Comparison of ENCODE assay signal across 12 cellular contexts in the genomic region with DNA sequence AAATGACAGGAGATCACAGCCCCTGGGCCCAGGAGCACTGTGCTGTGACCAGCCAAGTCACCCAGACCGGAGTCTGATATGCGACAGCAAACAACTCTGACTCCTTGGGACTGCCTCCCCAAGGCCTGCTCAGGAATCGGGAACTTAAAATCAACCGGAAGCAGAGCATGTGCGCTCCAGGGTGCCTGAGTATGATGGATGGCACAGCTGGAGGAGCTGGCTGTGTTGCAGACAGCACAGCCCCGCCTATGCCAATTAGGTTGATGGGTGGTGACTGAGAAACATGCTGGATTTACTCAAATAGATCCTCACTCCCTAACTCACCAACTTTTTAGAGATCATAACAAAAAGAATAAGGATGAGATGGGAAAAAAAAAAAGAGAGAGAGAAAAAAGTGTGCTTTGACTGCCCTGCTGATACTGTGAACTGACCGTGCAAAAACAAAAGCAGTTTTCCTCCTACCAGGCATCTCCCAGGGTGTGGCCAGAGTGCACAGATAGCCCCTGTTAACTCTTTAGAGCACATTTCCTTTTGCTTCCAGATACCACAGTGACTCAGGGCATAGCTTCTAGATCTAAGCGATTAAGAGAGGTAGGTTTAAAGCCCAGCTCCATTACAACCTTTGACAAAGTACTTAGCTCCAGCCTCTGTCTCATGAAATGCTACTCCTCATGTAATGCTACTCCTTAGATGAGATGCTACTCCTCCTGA. TPM values are rescaled to one million over a fixed set of nuclear protein-coding genes. Genes with fewer than 3 reads are reported as not detected.
DNase-seq lines count a peak whose midpoint lies in the region; ATAC-seq and TF ChIP-seq lines count a peak whose summit lies in the region.
"Had no signal": no experiment of that assay in that cellular context is flagged by ENCODE, and none has a peak within 500 bp of the region (broad histone marks: within the 10 kb centered on the region; RNA-seq: fewer than 3 reads in every experiment).

No MANE protein-coding gene starts in this region.

- H3K4me3 ChIP-seq in mammary epithelial cell (replicated peaks in 1 of 3; ENCODE audit: insufficient read depth in 1 of 3, low read depth in 2 of 3, low read length in 3 of 3) = no peak overlapping the region
- no peak overlapping the region for H3K4me3 ChIP-seq in lower lobe of right lung

- peaks cover 3% of the 10 kb centered on the region for H3K36me3 ChIP-seq in mammary epithelial cell (ENCODE audit: insufficient read depth, low read length)
- H3K36me3 ChIP-seq in lower lobe of right lung = no peaks in the 10 kb centered on the region

- dilution Hi-C loops in mammary epithelial cell (cut with HindIII; ENCODE audit: low sequenced_read_pairs) = no loop called here

- H3K9me3 ChIP-seq in mammary epithelial cell (replicated peaks; ENCODE audit: insufficient read depth, low read length) (no peaks in the 10 kb centered on the region), lower lobe of right lung (no peaks in the 10 kb centered on the region)
- no peaks in the 10 kb centered on the region for H3K9me3 ChIP-seq in CD4-positive, alpha-beta T cell (ENCODE audit: control insufficient read depth, low read length)

- H3K36me3 Mint-ChIP-seq in CD4-positive, alpha-beta T cell (ENCODE audit: low read depth) = no peaks in the 10 kb centered on the region

- H3K27me3 ChIP-seq in mammary epithelial cell (ENCODE audit: insufficient read depth, low read length) = no peaks in the 10 kb centered on the region
- no peaks in the 10 kb centered on the region for H3K27me3 ChIP-seq in lower lobe of right lung (ENCODE audit: low read depth)
- H3K27me3 ChIP-seq in CD4-positive, alpha-beta T cell (ENCODE audit: control insufficient read depth, insufficient read depth, low read length) = peaks cover 22% of the 10 kb centered on the region

- intact Hi-C loops in mammary epithelial cell (cut with micrococcal nuclease) (no loop called here), lower lobe of right lung (cut with DNase I) (no loop called here)
- intact Hi-C loops in CD4-positive, alpha-beta T cell (cut with DNase I, micrococcal nuclease) = no loop called here

- 87% methylated on average over 8 of the region's 8 CpGs for WGBS in mammary epithelial cell (ENCODE audit: low coverage, missing lambda C conversion rate)

- CTCF ChIA-PET in mammary epithelial cell (lab: Charles Lee; ENCODE audit: low non-redundant PET) = no interaction called here
- CTCF ChIA-PET in CD4-positive, alpha-beta T cell (lab: Charles Lee) = no interaction called here

- TF ChIP-seq CTCF in mammary epithelial cell (conservative IDR thresholded peaks at IDR 0.05 in 1 of 2, IDR thresholded peaks at IDR 0.05 in 1 of 2; ENCODE audit: extremely low read depth in 1 of 2, insufficient read depth in 1 of 2, low read depth in 1 of 2, low read length in 2 of 2) (no peak), lower lobe of right lung (IDR thresholded peaks at IDR 0.05) (no peak)
- no peak for TF ChIP-seq CTCF in CD4-positive, alpha-beta T cell (IDR thresholded peaks at IDR 0.05)

- peaks cover 33% of the 10 kb centered on the region for H3K27me3 Mint-ChIP-seq in CD4-positive, alpha-beta T cell

- H3K9ac ChIP-seq in mammary epithelial cell (ENCODE audit: insufficient read depth, low read length) = no peak overlapping the region

- H3K79me2 ChIP-seq in mammary epithelial cell (ENCODE audit: insufficient read depth, low read length) = peaks cover 24% of the 10 kb centered on the region

- DNase-seq in CD1c-positive myeloid dendritic cell (ENCODE audit: extremely low spot score) (peak; percentile 47), NCI-H1417 treated with DMSO at 0.1 percent for 48 hours (lab: John Stamatoyannopoulos, UW) (peak; percentile 13), mammary epithelial cell (peak; percentile 11), lower lobe of right lung (peak; percentile 48), NCI-H82 (lab: John Stamatoyannopoulos, UW) (no peak), HuH-7 (ENCODE audit: low spot score) (no peak)
- no peak for DNase-seq in CD4-positive, alpha-beta T cell
- DNase-seq: NCI-H1436 treated with DMSO at 0.1 percent for 48 hours, T-helper 17 cell had no signal

- H3K4me1 ChIP-seq in mammary epithelial cell (ENCODE audit: insufficient read depth, low read length) (peaks cover 13% of the 10 kb centered on the region), lower lobe of right lung (peaks cover 18% of the 10 kb centered on the region)

- no peak overlapping the region for H2AFZ ChIP-seq in mammary epithelial cell (ENCODE audit: low read depth, low read length)

- in situ Hi-C loops in mammary epithelial cell (cut with MboI; ENCODE audit: low sequenced_read_pairs in 2 of 2) = no loop called here

- no peak overlapping the region for H3K27ac Mint-ChIP-seq in CD4-positive, alpha-beta T cell
- H3K27ac Mint-ChIP-seq: activated T-helper 17 cell treated with anti-CD3 and anti-CD28 coated beads, Interleukin-2, amount 50 U/mL, for 72 hours; B cell; T-helper 17 cell had no signal

- H3K27ac ChIP-seq in mammary epithelial cell (ENCODE audit: insufficient read depth, low read depth, low read length) (no peak overlapping the region), lower lobe of right lung (no peak overlapping the region)
- H3K27ac ChIP-seq in CD4-positive, alpha-beta T cell (ENCODE audit: low read depth, low read length) = no peak overlapping the region

- H4K20me1 ChIP-seq in mammary epithelial cell (ENCODE audit: insufficient read depth, low read length) = no peaks in the 10 kb centered on the region

- peak overlapping the region; percentile 5 for H3K4me2 ChIP-seq in mammary epithelial cell (ENCODE audit: insufficient read depth, low read depth, low read length)

- H3K4me3 Mint-ChIP-seq in CD4-positive, alpha-beta T cell = no peak overlapping the region
- H3K4me3 Mint-ChIP-seq: activated T-helper 17 cell treated with anti-CD3 and anti-CD28 coated beads, Interleukin-2, amount 50 U/mL, for 72 hours; B cell; T-helper 17 cell had no signal

- no peaks in the 10 kb centered on the region for H3K4me1 Mint-ChIP-seq in CD4-positive, alpha-beta T cell (ENCODE audit: low read depth)
- H3K4me1 Mint-ChIP-seq: activated T-helper 17 cell treated with anti-CD3 and anti-CD28 coated beads, Interleukin-2, amount 50 U/mL, for 72 hours; B cell had no signal

- POLR2A ChIA-PET in CD4-positive, alpha-beta T cell (lab: Charles Lee) = no interaction called here

- H3K9me3 Mint-ChIP-seq in CD4-positive, alpha-beta T cell = no peaks in the 10 kb centered on the region
- H3K9me3 Mint-ChIP-seq: activated T-helper 17 cell treated with anti-CD3 and anti-CD28 coated beads, Interleukin-2, amount 50 U/mL, for 72 hours had no signal

- ATAC-seq in lower lobe of right lung (peak in 1 of 2 donors; percentile 37), HG03442 (IDR thresholded peaks at IDR 0.05; ENCODE audit: unreplicated experiment) (no peak)
- ATAC-seq in CD4-positive, alpha-beta T cell (ENCODE audit: poor library complexity) = no peak
- ATAC-seq: activated T-helper 17 cell treated with anti-CD3 and anti-CD28 coated beads, Interleukin-2, amount 50 U/mL, for 72 hours; T-helper 17 cell had no signal

- BruUV-seq in mammary epithelial cell (replicated peaks; lab: Mats Ljungman, UMichigan) = no TSS peak

RNA-seq across cellular contexts. Expression of a gene that starts 27.4 kb away (rescaled TPM):
- total RNA-seq in mammary epithelial cell (100 to 1,000 TPM; 125 to 327 TPM), lower lobe of right lung (34.3 TPM)
- polyA plus RNA-seq in mammary epithelial cell = 54.2 TPM
- polyA minus RNA-seq in mammary epithelial cell = 171 TPM
- total RNA-seq in CD4-positive, alpha-beta T cell = not detected
- total RNA-seq: B cell had no signal

Comparison
In these comparisons a context has a peak if more than half of its experiments do, and no peak if none do; other contexts are left out.
1. DNase-seq: peak in CD1c-positive myeloid dendritic cell (single experiment), NCI-H1417 treated with DMSO at 0.1 percent for 48 hours (single experiment), mammary epithelial cell (single experiment) and lower lobe of right lung (single experiment); none in CD4-positive, alpha-beta T cell (0 of 10), NCI-H82 (single experiment) and HuH-7 (single experiment).
2. RNA of a gene that starts 27.4 kb away (total RNA-seq): 125 to 327 TPM in mammary epithelial cell and 34.3 TPM in lower lobe of right lung (single experiment); not detected in CD4-positive, alpha-beta T cell; every median in the first group is over 10 times any median in the second.